In genomic region chr2:168801961-168802824, GRCh38 we compare ENCODE assay signal across 1 cellular context.
TF ChIP-seq lines count a peak whose summit lies in the region.

Gene NOSTRIN, plus strand, starts transcription at chr2:168802637. Its CDS starts 10 bp downstream, at chr2:168802647.

TF ChIP-seq in K562, 482 proteins besides CTCF, POLR2A, EP300 and RAD21 (continued from another document and continues in another):
- no peak for TF ChIP-seq RERE (CRISPR knock-in tag; IDR thresholded peaks at IDR 0.05; ENCODE audit: borderline replicate concordance)
- no peak for TF ChIP-seq ZNF644 (tag; IDR thresholded peaks at IDR 0.05; ENCODE audit: low read depth)
- TF ChIP-seq NCOA6 (IDR thresholded peaks at IDR 0.05), result no peak
- no peak for TF ChIP-seq EWSR1 (IDR thresholded peaks at IDR 0.05; ENCODE audit: borderline replicate concordance, low read depth, partially characterized antibody)
- TF ChIP-seq NBN (IDR thresholded peaks at IDR 0.05; ENCODE audit: low read depth), result peak; percentile 57; the same call in 1 of the 2 replicates
- TF ChIP-seq ZNF318 (IDR thresholded peaks at IDR 0.05; ENCODE audit: borderline replicate concordance in 1 of 2, low read depth in 1 of 2), result no peak
- no peak for TF ChIP-seq ZNF41 (CRISPR knock-in tag; conservative IDR thresholded peaks at IDR 0.05)
- TF ChIP-seq ZNF212 (CRISPR knock-in tag; IDR thresholded peaks at IDR 0.05), result no peak
- TF ChIP-seq COPS2 (conservative IDR thresholded peaks at IDR 0.05), result no peak
- no peak for TF ChIP-seq ILF3 (IDR thresholded peaks at IDR 0.05; ENCODE audit: borderline replicate concordance)
- no peak for TF ChIP-seq FOXK1 (CRISPR knock-in tag; IDR thresholded peaks at IDR 0.05; ENCODE audit: borderline replicate concordance)
- TF ChIP-seq DIDO1 (tag; IDR thresholded peaks at IDR 0.05; ENCODE audit: low read depth), result peak; percentile 35; the same call in 1 of the 2 replicates
- no peak for TF ChIP-seq CHD4 (IDR thresholded peaks at IDR 0.05; ENCODE audit: insufficient read depth, insufficient replicate concordance, low read depth, low read length, poor library complexity, severe bottlenecking)
- TF ChIP-seq IRF1 (CRISPR knock-in tag; IDR thresholded peaks at IDR 0.05; ENCODE audit: borderline replicate concordance), result no peak
- 0 out of 2 replicates have a peak, but pooled peaks have one; percentile 49 for TF ChIP-seq MTF1 (CRISPR knock-in tag; IDR thresholded peaks at IDR 0.05; ENCODE audit: borderline replicate concordance)
- TF ChIP-seq DEAF1 (CRISPR knock-in tag; IDR thresholded peaks at IDR 0.05), result peak; percentile 45; the same call in 1 of the 2 replicates
- no peak for TF ChIP-seq CLOCK (CRISPR knock-in tag; IDR thresholded peaks at IDR 0.05; ENCODE audit: borderline replicate concordance)
- TF ChIP-seq ZNF217 (CRISPR knock-in tag; IDR thresholded peaks at IDR 0.05), result no peak
- no peak for TF ChIP-seq SMAD2 (IDR thresholded peaks at IDR 0.05; ENCODE audit: low read depth, low read length)
- TF ChIP-seq RBM34 (IDR thresholded peaks at IDR 0.05; ENCODE audit: borderline replicate concordance, insufficient read depth, low read length), result no peak
- TF ChIP-seq BRD4 (IDR thresholded peaks at IDR 0.05), result peak; percentile 13; the same call in 1 of the 2 replicates
- peak; percentile 61; the same call in 1 of the 2 replicates for TF ChIP-seq ARID3A (IDR thresholded peaks at IDR 0.05; ENCODE audit: borderline replicate concordance, low read depth, low read length)
- peak; percentile 64; the same call in 1 of the 2 replicates for TF ChIP-seq ZBTB12 (CRISPR knock-in tag; IDR thresholded peaks at IDR 0.05)
- TF ChIP-seq HLTF (IDR thresholded peaks at IDR 0.05), result no peak
- no peak for TF ChIP-seq SIX5 (IDR thresholded peaks at IDR 0.05; ENCODE audit: borderline replicate concordance in 1 of 2, insufficient read depth in 1 of 2, low read depth in 1 of 2, low read length in 2 of 2)
- no peak for TF ChIP-seq THRAP3 (IDR thresholded peaks at IDR 0.05; ENCODE audit: borderline replicate concordance)
- TF ChIP-seq ASH1L (IDR thresholded peaks at IDR 0.05; ENCODE audit: borderline replicate concordance, low read depth, partially characterized antibody), result no peak
- no peak for TF ChIP-seq CREB3L1 (IDR thresholded peaks at IDR 0.05; ENCODE audit: borderline replicate concordance, low read depth)
- no peak for TF ChIP-seq FOS (IDR thresholded peaks at IDR 0.05; ENCODE audit: extremely low read depth, insufficient read length)
- TF ChIP-seq ZNF3 (CRISPR knock-in tag; IDR thresholded peaks at IDR 0.05), result no peak
- no peak for TF ChIP-seq PPARD (CRISPR knock-in tag; IDR thresholded peaks at IDR 0.05)
- no peak for TF ChIP-seq CGGBP1 (CRISPR knock-in tag; IDR thresholded peaks at IDR 0.05)
